Comparison of ENCODE assay signal across 18 cellular contexts in genomic region chr9:17088566-17088965, GRCh38. TPM values are rescaled to one million over a fixed set of nuclear protein-coding genes. Genes with fewer than 3 reads are reported as not detected.
A peak's percentile ranks its signal among the peaks of the same experiment; 100 is the strongest.
DNase-seq lines count a peak whose midpoint lies in the region; ATAC-seq and TF ChIP-seq lines count a peak whose summit lies in the region.
"Had no signal": no experiment of that assay in that cellular context is flagged by ENCODE, and none has a peak within 500 bp of the region (broad histone marks: within the 10 kb centered on the region; RNA-seq: fewer than 3 reads in every experiment).

No MANE protein-coding gene starts in this region.

- no peaks in the 10 kb centered on the region for H3K27me3 ChIP-seq in IMR-90 (ENCODE audit: control insufficient read depth, insufficient read depth, low read length)
- no peaks in the 10 kb centered on the region for H3K27me3 ChIP-seq in thoracic aorta (replicated peaks; ENCODE audit: insufficient read depth)
- no peaks in the 10 kb centered on the region for H3K27me3 ChIP-seq in stomach

- H4K91ac ChIP-seq in IMR-90 (ENCODE audit: insufficient read depth, low read depth, low read length): no peak overlapping the region

- no peak overlapping the region for H3K56ac ChIP-seq in IMR-90 (ENCODE audit: extremely low read depth, insufficient read depth, low read length)

- H2BK15ac ChIP-seq in IMR-90 (ENCODE audit: low read depth, low read length): no peak overlapping the region

- dilution Hi-C loops in IMR-90 (cut with HindIII; ENCODE audit: low sequenced_read_pairs, unreplicated experiment): no loop called here

- no peak overlapping the region for H2AK9ac ChIP-seq in IMR-90 (replicated peaks; ENCODE audit: low read depth, low read length, poor library complexity)

- H4K5ac ChIP-seq in IMR-90 (ENCODE audit: low read depth, low read length): no peak overlapping the region

- no peak overlapping the region for H2AFZ ChIP-seq in IMR-90 (replicated peaks; ENCODE audit: low read length, poor library complexity)

- CTCF ChIA-PET in IMR-90 (lab: Yijun Ruan, JAX): no interaction called here

- no peak overlapping the region for H3K27ac ChIP-seq in IMR-90 (ENCODE audit: insufficient read depth, low read length)
- no peak overlapping the region for H3K27ac ChIP-seq in thoracic aorta
- no peak overlapping the region for H3K27ac ChIP-seq in stomach
- H3K27ac ChIP-seq: 22Rv1, A549, C4-2B had no signal

- H3K4me2 ChIP-seq in IMR-90 (ENCODE audit: low read depth, low read length): no peak overlapping the region
- H3K4me2 ChIP-seq: A549 had no signal

- TF ChIP-seq CTCF in IMR-90 (conservative IDR thresholded peaks at IDR 0.05; ENCODE audit: low read depth, low read length): no peak
- no peak for TF ChIP-seq CTCF in thoracic aorta (IDR thresholded peaks at IDR 0.05)
- no peak for TF ChIP-seq CTCF in stomach (IDR thresholded peaks at IDR 0.05)
- no peak for TF ChIP-seq CTCF in type B pancreatic cell (conservative IDR thresholded peaks at IDR 0.05)

- no peak for TF ChIP-seq EP300 in stomach (IDR thresholded peaks at IDR 0.05)

- H4K20me1 ChIP-seq in IMR-90 (ENCODE audit: insufficient read depth, low read length): no peaks in the 10 kb centered on the region

- intact Hi-C loops in IMR-90 (cut with micrococcal nuclease): no loop called here
- intact Hi-C loops in stomach (cut with DNase I; ENCODE audit: low total_unique reads): no loop called here

- H3K27me3 Mint-ChIP-seq in type B pancreatic cell: no peaks in the 10 kb centered on the region
- H3K27me3 Mint-ChIP-seq: CD4-positive, alpha-beta T cell had no signal

- BruUV-seq in IMR-90 (replicated peaks; lab: Mats Ljungman, UMichigan): no TSS peak

- H3K9ac ChIP-seq in IMR-90 (ENCODE audit: low read depth, low read length): no peak overlapping the region

- no peak overlapping the region for H2AK5ac ChIP-seq in IMR-90 (ENCODE audit: low read depth, low read length)

- H3K14ac ChIP-seq in IMR-90 (replicated peaks; ENCODE audit: low read depth, low read length): 0 out of 2 replicates have a peak overlapping the region, but pooled peaks have one; percentile 42

- in situ Hi-C loops in IMR-90 (cut with MboI; ENCODE audit: low sequenced_read_pairs): no loop called here

- H2BK5ac ChIP-seq in IMR-90 (ENCODE audit: low read depth, low read length, poor library complexity, severe bottlenecking): no peak overlapping the region

- H3K4me3 Mint-ChIP-seq in type B pancreatic cell: no peak overlapping the region
- H3K4me3 Mint-ChIP-seq: CD4-positive, alpha-beta T cell had no signal

- H3K4me1 ChIP-seq in IMR-90 (ENCODE audit: control insufficient read depth, insufficient read depth, low read length) (no peaks in the 10 kb centered on the region), thoracic aorta (ENCODE audit: control insufficient read depth in 1 of 2, low read depth in 2 of 2) (no peaks in the 10 kb centered on the region), stomach (no peaks in the 10 kb centered on the region)
- H3K4me1 ChIP-seq: A549, HAP-1 had no signal

- H2BK120ac ChIP-seq in IMR-90 (ENCODE audit: low read depth, low read length): no peak overlapping the region

- H3K36me3 ChIP-seq in IMR-90 (ENCODE audit: control insufficient read depth, insufficient read depth, low read length) (no peaks in the 10 kb centered on the region), thoracic aorta (no peaks in the 10 kb centered on the region), stomach (no peaks in the 10 kb centered on the region)
- H3K36me3 ChIP-seq: HAP-1 had no signal

- 86% methylated on average over 1 of the region's 5 CpGs; no CpG with 5 or more reads in 1 of the 2 experiments for WGBS in IMR-90 (ENCODE audit: extremely low coverage in 2 of 2, insufficient read length in 1 of 2), 2 experiments
- 93 to 94% (median 94%) methylated on average over 5 of the region's 5 CpGs for WGBS in stomach, 5 donors

- no peaks in the 10 kb centered on the region for H3K4me1 Mint-ChIP-seq in type B pancreatic cell (ENCODE audit: unreplicated experiment)

- H3K4me3 ChIP-seq in IMR-90 (ENCODE audit: insufficient read depth, low read depth, low read length) (no peak overlapping the region), thoracic aorta (no peak overlapping the region), stomach (no peak overlapping the region)
- H3K4me3 ChIP-seq: A549, HAP-1, K562 had no signal

- no peak overlapping the region for H3K23ac ChIP-seq in IMR-90 (ENCODE audit: low read depth, low read length)

- no peak overlapping the region for H2BK20ac ChIP-seq in IMR-90 (ENCODE audit: low read depth, low read length)

- DNase-seq in EH (ENCODE audit: low read depth) (peak; percentile 9), IMR-90 (peak; percentile 37), iris pigment epithelial cell (ENCODE audit: low read depth) (peak; percentile 34), thoracic aorta (ENCODE audit: low spot score) (no peak), stomach (no peak), type B pancreatic cell (ENCODE audit: extremely low spot score, unreplicated experiment) (no peak), NCI-H2029 (lab: John Stamatoyannopoulos, UW) (no peak)
- DNase-seq: AML-193; CD4-positive, alpha-beta T cell; DMS153; DMS79; GF-D8; GOT3 had no signal

- H3K9me3 ChIP-seq in IMR-90 (ENCODE audit: control insufficient read depth, insufficient read depth, low read length) (no peaks in the 10 kb centered on the region), thoracic aorta (no peaks in the 10 kb centered on the region), stomach (no peaks in the 10 kb centered on the region)
- H3K9me3 ChIP-seq: A549, HAP-1 had no signal

- H3K36me3 Mint-ChIP-seq in type B pancreatic cell: no peaks in the 10 kb centered on the region

- TF ChIP-seq POLR2A in IMR-90 (IDR thresholded peaks at IDR 0.05; ENCODE audit: low read depth, low read length): no peak
- TF ChIP-seq POLR2A in stomach (IDR thresholded peaks at IDR 0.05): no peak

- H3K18ac ChIP-seq in IMR-90 (ENCODE audit: low read depth, low read length): no peak overlapping the region

- no peak for ATAC-seq in IMR-90 (ENCODE audit: low read depth)
- peak; percentile 28 for ATAC-seq in thoracic aorta (ENCODE audit: insufficient number of reproducible peaks, low FRiP score, low read depth)
- ATAC-seq: A549, K562 had no signal

- H3K27ac Mint-ChIP-seq in type B pancreatic cell: no peak overlapping the region
- H3K27ac Mint-ChIP-seq: CD4-positive, alpha-beta T cell had no signal

- H3K79me1 ChIP-seq in IMR-90 (ENCODE audit: low read depth in 1 of 2, low read length in 2 of 2): no peaks in the 10 kb centered on the region

- TF ChIP-seq RAD21 in IMR-90 (IDR thresholded peaks at IDR 0.05; ENCODE audit: low read length): no peak

- no peaks in the 10 kb centered on the region for H3K9me3 Mint-ChIP-seq in type B pancreatic cell
- H3K9me3 Mint-ChIP-seq: CD4-positive, alpha-beta T cell had no signal

- H3K4ac ChIP-seq in IMR-90 (ENCODE audit: low read depth, low read length): no peak overlapping the region

- no peaks in the 10 kb centered on the region for H3K9me1 ChIP-seq in IMR-90 (ENCODE audit: insufficient read depth, low read length)

- POLR2A ChIA-PET in IMR-90 (lab: Charles Lee; ENCODE audit: unreplicated experiment): no interaction called here

- H4K8ac ChIP-seq in IMR-90 (ENCODE audit: low read depth in 2 of 2, low read length in 2 of 2): no peak overlapping the region

TF ChIP-seq in IMR-90, 13 proteins besides CTCF, POLR2A, EP300 and RAD21:
- TF ChIP-seq BHLHE40 (IDR thresholded peaks at IDR 0.05; ENCODE audit: low read depth, low read length) (no peak), FOS (IDR thresholded peaks at IDR 0.05; ENCODE audit: low read depth, low read length) (no peak), MAFK (IDR thresholded peaks at IDR 0.05; ENCODE audit: low read depth, low read length) (no peak), USF2 (IDR thresholded peaks at IDR 0.05; ENCODE audit: low read depth, low read length) (no peak), RFX5 (IDR thresholded peaks at IDR 0.05; ENCODE audit: low read depth, low read length) (no peak), RCOR1 (IDR thresholded peaks at IDR 0.05; ENCODE audit: insufficient replicate concordance, low read length) (no peak), MAZ (IDR thresholded peaks at IDR 0.05; ENCODE audit: borderline replicate concordance, low read depth, low read length) (no peak), CHD1 (IDR thresholded peaks at IDR 0.05; ENCODE audit: low read depth, low read length) (no peak)
- TF ChIP-seq, protein P1, sequence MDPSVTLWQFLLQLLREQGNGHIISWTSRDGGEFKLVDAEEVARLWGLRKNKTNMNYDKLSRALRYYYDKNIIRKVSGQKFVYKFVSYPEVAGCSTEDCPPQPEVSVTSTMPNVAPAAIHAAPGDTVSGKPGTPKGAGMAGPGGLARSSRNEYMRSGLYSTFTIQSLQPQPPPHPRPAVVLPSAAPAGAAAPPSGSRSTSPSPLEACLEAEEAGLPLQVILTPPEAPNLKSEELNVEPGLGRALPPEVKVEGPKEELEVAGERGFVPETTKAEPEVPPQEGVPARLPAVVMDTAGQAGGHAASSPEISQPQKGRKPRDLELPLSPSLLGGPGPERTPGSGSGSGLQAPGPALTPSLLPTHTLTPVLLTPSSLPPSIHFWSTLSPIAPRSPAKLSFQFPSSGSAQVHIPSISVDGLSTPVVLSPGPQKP (IDR thresholded peaks at IDR 0.05; ENCODE audit: borderline replicate concordance, low read depth, low read length): no peak

RNA-seq across cellular contexts. Expression of gene CNTLN, which starts 46.3 kb away (rescaled TPM):
- total RNA-seq in IMR-90 (2012; rRNA removed) (5.9 and 10.6 TPM in 2 replicates), thoracic aorta (10 to 100 TPM; 11.4 to 16.4 TPM), stomach (10 to 100 TPM in 1 of 5 donors, 1 to 10 TPM in 3, under 1 TPM in 1; 0.58 to 28.5 (median 4.9) TPM), type B pancreatic cell (ENCODE audit: low replicate concordance) (2.2 and 14.1 TPM in 2 replicates)
- polyA plus RNA-seq in IMR-90 (2012; rRNA removed) (2.9 and 3.8 TPM in 2 replicates), stomach (1 to 10 TPM; 1.8 to 2.0 (median 2.0) TPM)
- polyA plus RNA-seq in IMR-90 (2012; cell fraction: cytosol; rRNA removed): 0.73 and 1.1 TPM in 2 replicates
- polyA plus RNA-seq in IMR-90 (2012; cell fraction: nucleus; rRNA removed; ENCODE audit: low replicate concordance): 1.4 and 4.3 TPM in 2 replicates
- total RNA-seq: K562 had no signal

Comparison
In these comparisons a context has a peak if more than half of its experiments do, and no peak if none do; other contexts are left out.
1. DNase-seq: peak in EH (single experiment), IMR-90 (single experiment) and iris pigment epithelial cell (single experiment); none in thoracic aorta (single experiment), stomach (single experiment), type B pancreatic cell (single experiment) and NCI-H2029 (single experiment).